In genomic region chrX:153662266-153662665, GRCh38 we compare ENCODE assay signal across 8 cellular contexts. TPM values are rescaled to one million over a fixed set of nuclear protein-coding genes. Genes with fewer than 3 reads are reported as not detected.
DNase-seq lines count a peak whose midpoint lies in the region; ATAC-seq and TF ChIP-seq lines count a peak whose summit lies in the region.

No MANE protein-coding gene starts in this region.

- peaks cover 0 to 14% (median 6%) of the 10 kb centered on the region in 7 donors for H3K9me3 Mint-ChIP-seq in naive B cell

- H3K27me3 ChIP-seq in thyroid gland = no peaks in the 10 kb centered on the region

- peak overlapping the region; percentile 9 to 72 (median 66) for H3K4me3 Mint-ChIP-seq in naive B cell

- intact Hi-C loops in thyroid gland (cut with DNase I) = no loop called here

- no peaks in the 10 kb centered on the region for H3K36me3 ChIP-seq in thyroid gland

- H3K4me3 ChIP-seq in WI38 (ENCODE audit: low read depth, low read length) = no peak overlapping the region
- H3K4me3 ChIP-seq in cardiac fibroblast (replicated peaks in 1 of 2; ENCODE audit: low read depth in 2 of 2, low read length in 2 of 2) = no peak overlapping the region
- H3K4me3 ChIP-seq in thyroid gland (replicated peaks in 1 of 3) = no peak overlapping the region

- no peaks in the 10 kb centered on the region for H3K9me3 ChIP-seq in thyroid gland

- DNase-seq in GM13976 (ENCODE audit: low spot score) = peak; percentile 23
- peak; percentile 41 to 50 for DNase-seq in cardiac fibroblast (ENCODE audit: low read depth in 2 of 2)
- DNase-seq in naive B cell = peak; percentile 46
- DNase-seq in thyroid gland = peak; percentile 36 to 42
- DNase-seq in AG20443 (ENCODE audit: low spot score) = no peak
- no peak for DNase-seq in AG08396 (ENCODE audit: low spot score)
- no peak for DNase-seq in NCI-H510A (lab: John Stamatoyannopoulos, UW)

- ATAC-seq in naive B cell (ENCODE audit: low read depth in 2 of 2) = peak in 1 of 2 donors; percentile 47

- peak overlapping the region in 1 of 6 donors; percentile 90 for H3K27ac Mint-ChIP-seq in naive B cell

- TF ChIP-seq POLR2A in thyroid gland (IDR thresholded peaks at IDR 0.05) = no peak

- H3K27ac ChIP-seq in thyroid gland = no peak overlapping the region

- in situ Hi-C loops in GM13976 (cut with MboI; ENCODE audit: low sequenced_read_pairs, unreplicated experiment) = loop anchor here (10.0 to 25.0 kb wide), 2 partner anchors 117 to 700 kb away; no protein-coding TSS in a partner anchor

- 10% methylated on average over 4 of the region's 31 CpGs; no CpG with 5 or more reads in 1 of the 2 donors for WGBS in thyroid gland, 2 donors

- H3K4me1 Mint-ChIP-seq in naive B cell = peaks cover 0 to 8% (median 6%) of the 10 kb centered on the region in 3 donors

- no peaks in the 10 kb centered on the region for H3K4me1 ChIP-seq in thyroid gland

- TF ChIP-seq CTCF in GM13976 (IDR thresholded peaks at IDR 0.05; ENCODE audit: borderline replicate concordance, control extremely low read depth, extremely low read depth, insufficient read depth, missing control alignments) (peak; percentile 3), WI38 (IDR thresholded peaks at IDR 0.05; ENCODE audit: low read depth, low read length) (peak; percentile 20; the same call in 1 of the 2 replicates), cardiac fibroblast (IDR thresholded peaks at IDR 0.05; ENCODE audit: low read depth, low read length) (peak; percentile 43), thyroid gland (IDR thresholded peaks at IDR 0.05) (peak in 3 of 6 experiments; percentile 11 to 37 (median 16))

- peaks cover 20 to 42% (median 32%) of the 10 kb centered on the region in 3 donors for H3K27me3 Mint-ChIP-seq in naive B cell

- H3K36me3 Mint-ChIP-seq in naive B cell = peaks cover 0 to 8% of the 10 kb centered on the region in 2 donors

RNA-seq across cellular contexts. Expression of gene PNCK, which starts 11.3 kb away (rescaled TPM):
- not detected for polyA plus RNA-seq in naive B cell (ENCODE audit: low read depth in 6 of 6)
- under 1 TPM in 1 of 4 donors, not detected in 3; 0.83 TPM for total RNA-seq in thyroid gland

RNA-seq across cellular contexts. Expression of gene DUSP9, which starts 15.3 kb away (rescaled TPM):
- not detected for polyA plus RNA-seq in naive B cell (ENCODE audit: low read depth in 6 of 6)
- not detected for total RNA-seq in thyroid gland

RNA-seq across cellular contexts. Expression of gene SLC6A8, which starts 25.5 kb away (rescaled TPM):
- polyA plus RNA-seq in naive B cell (ENCODE audit: low read depth in 6 of 6) = under 1 TPM in 3 of 6 donors, not detected in 3; 0.06 to 0.78 (median 0.23) TPM
- 1 to 10 TPM; 4.0 to 8.0 (median 6.1) TPM for total RNA-seq in thyroid gland

Comparison
In these comparisons a context has a peak if more than half of its experiments do, and no peak if none do; other contexts are left out.
1. DNase-seq: peak in GM13976 (single experiment), cardiac fibroblast (2 of 2), naive B cell (single experiment) and thyroid gland (2 of 2); none in AG20443 (single experiment), AG08396 (single experiment) and NCI-H510A (single experiment).